31 cellular contexts compared by ENCODE assay signal in genomic region chr2:218837495-218837894, GRCh38. TPM values are rescaled to one million over a fixed set of nuclear protein-coding genes. Genes with fewer than 3 reads are reported as not detected.
"Had no signal": no experiment of that assay in that cellular context is flagged by ENCODE, and none has a peak within 500 bp of the region (broad histone marks: within the 10 kb centered on the region; RNA-seq: fewer than 3 reads in every experiment).

No MANE protein-coding gene starts in this region.

- H3K27me3 ChIP-seq: suprapubic skin, testis, thyroid gland, tibial nerve, upper lobe of left lung, upper lobe of right lung, uterus, vagina had no signal

- H3K4me3 ChIP-seq: stomach, suprapubic skin, testis, thoracic aorta, thyroid gland, tibial artery, tibial nerve, transverse colon, upper lobe of left lung, upper lobe of right lung, uterus, vagina had no signal

- H3K9me3 ChIP-seq: suprapubic skin, testis, thyroid gland, upper lobe of right lung, uterus, vagina had no signal

- H3K4me1 ChIP-seq: thyroid gland, transverse colon, upper lobe of right lung, uterus had no signal

- ATAC-seq: stimulated activated effector memory CD8-positive, alpha-beta T cell treated with anti-CD3 and anti-CD28 coated beads, Interleukin-12 subunit alpha, Interleukin-12 subunit beta, amount 100 ng/mL, for 72 hours; stimulated activated memory B cell treated with anti-CD40 and anti-IgM and Interleukin-4, amounts not matched to agents 10 μg/mL and 1 μg/mL and 100 μg/mL, for 72 hours; stimulated activated naive B cell treated with anti-CD40 and anti-IgM and Interleukin-4, amounts not matched to agents 10 μg/mL and 1 μg/mL and 100 μg/mL, for 72 hours; stimulated activated naive CD8-positive, alpha-beta T cell treated with anti-CD3 and anti-CD28 coated beads, Interleukin-15, amount 100 ng/mL, for 72 hours; stimulated activated naive CD8-positive, alpha-beta T cell treated with anti-CD3 and anti-CD28 coated beads, Interleukin-15, Interleukin-2, amounts not matched to agents 100 U/mL and 50 U/mL, for 24 hours; upper lobe of right lung had no signal

- H3K36me3 ChIP-seq: stomach, suprapubic skin, thoracic aorta, thyroid gland, tibial artery, tibial nerve, upper lobe of left lung, upper lobe of right lung, uterus, vagina had no signal

- FAIRE-seq: urothelium cell line had no signal

- DNase-seq: stimulated activated CD4-positive, alpha-beta T cell treated with anti-CD3 and anti-CD28 coated beads, Interleukin-2, amount 100 ng/mL, for 48 hours; stimulated activated CD4-positive, alpha-beta T cell treated with anti-CD3 and anti-CD28 coated beads, Interleukin-4, amount 100 ng/mL, for 1 hour; stimulated activated CD4-positive, alpha-beta T cell treated with anti-CD3 and anti-CD28 coated beads, Interleukin-4, amount 100 ng/mL, for 24 hours; stimulated activated CD4-positive, alpha-beta T cell treated with anti-CD3 and anti-CD28 coated beads, Interleukin-4, amount 100 ng/mL, for 4 hours; stimulated activated CD8-positive, alpha-beta memory T cell treated with anti-CD3 and anti-CD28 coated beads, Interleukin-4, amount 100 ng/mL, for 48 hours; stimulated activated naive B cell treated with anti-CD40 and anti-IgM and Interleukin-4, amounts not matched to agents 10 μg/mL and 1 μg/mL and 100 μg/mL, for 72 hours; stimulated activated naive CD4-positive, alpha-beta T cell; stimulated activated naive CD4-positive, alpha-beta T cell treated with Interleukin-2 at 50 U/mL for 16 hours; stimulated activated naive CD8-positive, alpha-beta T cell treated with anti-CD3 and anti-CD28 coated beads, Interleukin-15, amount 100 ng/mL, for 72 hours; stimulated activated naive CD8-positive, alpha-beta T cell treated with anti-CD3 and anti-CD28 coated beads, Interleukin-15, Interleukin-2, amounts not matched to agents 100 U/mL and 50 U/mL, for 24 hours; stomach; substantia nigra; testis; thyroid gland; transverse colon; trophoblast cell; upper lobe of left lung; upper lobe of right lung; uterus had no signal

- H3K27ac ChIP-seq: stomach, suprapubic skin, testis, thoracic aorta, thyroid gland, tibial artery, tibial nerve, transverse colon, upper lobe of left lung, upper lobe of right lung, uterus, vagina had no signal

RNA-seq across cellular contexts. Expression of gene PRKAG3, which starts 5.9 kb away (rescaled TPM):
- total RNA-seq: stomach, subcutaneous adipose tissue, temporal lobe, thyroid gland, tibial nerve, transverse colon, upper lobe of left lung, upper lobe of right lung, ureter, uterus, vagina had no signal
- polyA plus RNA-seq: stomach, urinary bladder had no signal

RNA-seq across cellular contexts. Expression of gene WNT6, which starts 22.1 kb away (rescaled TPM):
- total RNA-seq: temporal lobe, upper lobe of right lung had no signal

RNA-seq across cellular contexts. Expression of gene WNT10A, which starts 43.2 kb away (rescaled TPM):
- total RNA-seq: subcutaneous adipose tissue, temporal lobe had no signal
